ENCODE assay signal across 14 cellular contexts in the genomic region with DNA sequence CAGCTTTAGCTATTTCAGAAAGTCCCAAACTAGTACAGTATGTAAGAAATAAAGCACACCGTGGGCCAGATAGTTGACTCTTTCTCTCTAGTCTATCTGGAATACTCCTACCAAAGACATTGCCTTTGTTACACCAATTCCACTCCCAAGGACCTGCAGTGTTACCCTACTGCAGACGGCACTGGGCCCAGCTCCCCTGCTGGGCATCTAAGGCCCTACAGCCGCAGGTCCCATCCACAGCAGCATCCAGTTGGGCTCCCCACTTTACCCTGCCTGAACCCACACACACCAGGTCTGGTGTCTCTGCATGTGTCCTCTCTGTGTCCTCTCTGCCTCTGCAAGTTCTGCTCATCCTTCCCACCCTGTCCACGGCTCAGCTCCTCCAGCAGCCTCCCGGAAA. TPM values are rescaled to one million over a fixed set of nuclear protein-coding genes. Genes with fewer than 3 reads are reported as not detected.
A peak's percentile ranks its signal among the peaks of the same experiment; 100 is the strongest.
DNase-seq lines count a peak whose midpoint lies in the region; ATAC-seq and TF ChIP-seq lines count a peak whose summit lies in the region.
"Had no signal": no experiment of that assay in that cellular context is flagged by ENCODE, and none has a peak within 500 bp of the region (broad histone marks: within the 10 kb centered on the region; RNA-seq: fewer than 3 reads in every experiment).

No MANE protein-coding gene starts in this region.

- 0 out of 2 replicates have a peak, but pooled peaks have one; percentile 2 for TF ChIP-seq CTCF in AG10803 (conservative IDR thresholded peaks at IDR 0.05; ENCODE audit: low read length)
- peak; percentile 41 for TF ChIP-seq CTCF in GM12873 (IDR thresholded peaks at IDR 0.05; ENCODE audit: insufficient read depth, low read depth, low read length, missing control alignments)
- peak; percentile 23 for TF ChIP-seq CTCF in astrocyte of the spinal cord (IDR thresholded peaks at IDR 0.05; ENCODE audit: low read depth, low read length)
- TF ChIP-seq CTCF in testis (IDR thresholded peaks at IDR 0.05), result no peak

- H3K4me3 Mint-ChIP-seq in memory B cell, result no peak overlapping the region
- H3K4me3 Mint-ChIP-seq: activated naive CD8-positive, alpha-beta T cell treated with anti-CD3 and anti-CD28 coated beads, Interleukin-2, amount 10 ng/mL, durations not matched to agents 7 days and 5 days; immature natural killer cell had no signal

- ATAC-seq in memory B cell (ENCODE audit: low read depth) (no peak), HG02571 (IDR thresholded peaks at IDR 0.05; ENCODE audit: unreplicated experiment) (no peak)
- ATAC-seq: stimulated activated naive CD8-positive, alpha-beta T cell treated with anti-CD3 and anti-CD28 coated beads, Interleukin-15, amount 100 ng/mL, for 72 hours had no signal

- WGBS in testis, 2 donors, result 75 to 82% methylated on average over 3 to 5 of the region's 5 CpGs

- no peaks in the 10 kb centered on the region for H3K36me3 ChIP-seq in testis (ENCODE audit: low read depth, missing control alignments)

- no peaks in the 10 kb centered on the region for H3K9me3 ChIP-seq in testis

- DNase-seq in AG10803 (ENCODE audit: low read depth), result no peak
- no peak for DNase-seq in astrocyte of the spinal cord (ENCODE audit: low read depth, low spot score)
- DNase-seq in memory B cell (ENCODE audit: low spot score in 2 of 2), result no peak
- DNase-seq in NK-92 (lab: John Stamatoyannopoulos, UW; ENCODE audit: unreplicated experiment), result no peak
- no peak for DNase-seq in testis
- no peak for DNase-seq in DMS79 (lab: John Stamatoyannopoulos, UW)
- DNase-seq: activated naive CD8-positive, alpha-beta T cell treated with anti-CD3 and anti-CD28 coated beads, Interleukin-2, amount 10 ng/mL, durations not matched to agents 7 days and 5 days; immature natural killer cell; NCI-H1694; NCI-H524 treated with DMSO at 0.1 percent for 48 hours; stimulated activated naive CD8-positive, alpha-beta T cell treated with anti-CD3 and anti-CD28 coated beads, Interleukin-15, amount 100 ng/mL, for 72 hours; T1000 had no signal

- no peak for TF ChIP-seq POLR2A in testis (IDR thresholded peaks at IDR 0.05)

- no peaks in the 10 kb centered on the region for H3K27me3 Mint-ChIP-seq in memory B cell
- H3K27me3 Mint-ChIP-seq: activated naive CD8-positive, alpha-beta T cell treated with anti-CD3 and anti-CD28 coated beads, Interleukin-2, amount 10 ng/mL, durations not matched to agents 7 days and 5 days; stimulated activated naive CD8-positive, alpha-beta T cell treated with anti-CD3 and anti-CD28 coated beads, Interleukin-15, amount 100 ng/mL, for 72 hours had no signal

- no peaks in the 10 kb centered on the region for H3K9me3 Mint-ChIP-seq in memory B cell
- H3K9me3 Mint-ChIP-seq: activated naive CD8-positive, alpha-beta T cell treated with anti-CD3 and anti-CD28 coated beads, Interleukin-2, amount 10 ng/mL, durations not matched to agents 7 days and 5 days; immature natural killer cell; stimulated activated naive CD8-positive, alpha-beta T cell treated with anti-CD3 and anti-CD28 coated beads, Interleukin-15, amount 100 ng/mL, for 72 hours had no signal

- H3K36me3 Mint-ChIP-seq in memory B cell, result peaks cover 43% of the 10 kb centered on the region

- H3K4me3 ChIP-seq in AG10803 (ENCODE audit: low read length), result no peak overlapping the region
- H3K4me3 ChIP-seq in astrocyte of the spinal cord (ENCODE audit: low read depth, low read length), result no peak overlapping the region
- no peak overlapping the region for H3K4me3 ChIP-seq in testis

- intact Hi-C loops in testis (cut with DNase I; ENCODE audit: low total_unique reads), result no loop called here

- peak overlapping the region; percentile 97 for H3K27ac Mint-ChIP-seq in memory B cell
- H3K27ac Mint-ChIP-seq: stimulated activated naive CD8-positive, alpha-beta T cell treated with anti-CD3 and anti-CD28 coated beads, Interleukin-15, amount 100 ng/mL, for 72 hours had no signal

- peaks cover 46% of the 10 kb centered on the region for H3K4me1 Mint-ChIP-seq in memory B cell

- in situ Hi-C loops in astrocyte of the spinal cord (cut with HindIII; ENCODE audit: low sequenced_read_pairs), result no loop called here

- peaks cover 9% of the 10 kb centered on the region for H3K4me1 ChIP-seq in testis

- H3K27me3 ChIP-seq in testis, result no peaks in the 10 kb centered on the region

- H3K27ac ChIP-seq in testis, result no peak overlapping the region

RNA-seq across cellular contexts. Expression of a gene that starts 22.5 kb away (rescaled TPM):
- total RNA-seq in testis, result 10 to 100 TPM; 48.4 to 58.3 TPM
- polyA plus RNA-seq in testis (ENCODE audit: insufficient read depth, low read depth, low replicate concordance), result 43.5 TPM

RNA-seq across cellular contexts. Expression of a gene that starts 37.9 kb away (rescaled TPM):
- 100 to 1,000 TPM; 216 to 224 TPM for total RNA-seq in testis
- polyA plus RNA-seq in testis (ENCODE audit: insufficient read depth, low read depth, low replicate concordance), result 119 TPM
- total RNA-seq: activated naive CD8-positive, alpha-beta T cell treated with anti-CD3 and anti-CD28 coated beads, Interleukin-2, amount 10 ng/mL, durations not matched to agents 7 days and 5 days had no signal

Comparison
In these comparisons a context has a peak if more than half of its experiments do, and no peak if none do; other contexts are left out.
1. CTCF ChIP-seq: peak in AG10803 (single experiment), GM12873 (single experiment) and astrocyte of the spinal cord (single experiment); none in testis (0 of 3).